12 cellular contexts compared by ENCODE assay signal in genomic region chr11:63872833-63873201, GRCh38. TPM values are rescaled to one million over a fixed set of nuclear protein-coding genes. Genes with fewer than 3 reads are reported as not detected.
DNase-seq lines count a peak whose midpoint lies in the region; ATAC-seq and TF ChIP-seq lines count a peak whose summit lies in the region.
"Had no signal": no experiment of that assay in that cellular context is flagged by ENCODE, and none has a peak within 500 bp of the region (broad histone marks: within the 10 kb centered on the region; RNA-seq: fewer than 3 reads in every experiment).

No MANE protein-coding gene starts in this region.

- CTCF ChIA-PET in activated CD4-positive, alpha-beta memory T cell treated with anti-CD3 and anti-CD28 coated beads for 36 hours (lab: Charles Lee) = interaction anchor here (1.0 to 2.2 kb wide), 2 partner anchors 36 to 73 kb away, joined by 4 to 8 read pairs; no protein-coding TSS in a partner anchor

- H3K9ac ChIP-seq in BLaER1 treated with 17β-estradiol and CSF1 and Interleukin-3, amounts not matched to agents 10 nM and 100 nM = peak overlapping the region in 6 of 11 experiments; percentile 6 to 72 (median 63); a peak in 7 of 22 replicates

- H3K27ac ChIP-seq in BLaER1 treated with 17β-estradiol and CSF1 and Interleukin-3, amounts not matched to agents 10 nM and 100 nM = peak overlapping the region in 9 of 11 experiments; percentile 9 to 84 (median 74); a peak in 15 of 22 replicates
- H3K27ac ChIP-seq in adrenal gland (peak overlapping the region; percentile 44 to 81 (median 73)), layer of hippocampus (ENCODE audit: low read depth, low read length) (peak overlapping the region; percentile 40), psoas muscle (peak overlapping the region; percentile 77)

- DNase-seq in adrenal gland (peak; percentile 43 to 74 (median 62)), psoas muscle (peak in 1 of 2 donors; percentile 60), HAP-1 (ENCODE audit: low spot score in 2 of 2) (no peak), AG20443 (ENCODE audit: low spot score) (no peak)
- DNase-seq in activated CD4-positive, alpha-beta memory T cell treated with anti-CD3 and anti-CD28 coated beads for 36 hours = no peak
- DNase-seq: activated T-cell treated with anti-CD3 and anti-CD28 coated beads, Interleukin-2, amount 50 U/mL, for 24 hours; central memory CD4-positive, alpha-beta T cell; MG63 had no signal

- intact Hi-C loops in adrenal gland (cut with DNase I) (no loop called here), psoas muscle (cut with DNase I) (loop anchor here (5.0 kb wide), 2 partner anchors 36 to 44 kb away; partner anchors contain the start of genes MARK2 (in 1 of the 2) and RCOR2 (in 1 of the 2))
- intact Hi-C loops in activated CD4-positive, alpha-beta memory T cell treated with anti-CD3 and anti-CD28 coated beads for 36 hours (cut with micrococcal nuclease) = no loop called here

- peaks cover 70 to 99% (median 97%) of the 10 kb centered on the region in 11 experiments for H4K20me1 ChIP-seq in BLaER1 treated with 17β-estradiol and CSF1 and Interleukin-3, amounts not matched to agents 10 nM and 100 nM

- peaks cover 15 to 52% (median 35%) of the 10 kb centered on the region in 11 experiments; a peak in 21 of 22 replicates for H3K36me3 ChIP-seq in BLaER1 treated with 17β-estradiol and CSF1 and Interleukin-3, amounts not matched to agents 10 nM and 100 nM
- H3K36me3 ChIP-seq in adrenal gland (replicated peaks in 1 of 2) = no peaks in the 10 kb centered on the region
- peaks cover 0 to 6% of the 10 kb centered on the region in 2 donors for H3K36me3 ChIP-seq in psoas muscle (ENCODE audit: insufficient read depth in 1 of 2, low read depth in 1 of 2)
- no peaks in the 10 kb centered on the region; the same call in 1 of the 2 replicates for H3K36me3 ChIP-seq in HAP-1 (replicated peaks)
- H3K36me3 ChIP-seq: ovary had no signal

- 36 to 57% (median 39%) methylated on average over 5 of the region's 5 CpGs; no CpG with 5 or more reads in 1 of the 4 donors for WGBS in adrenal gland, 4 donors
- WGBS in psoas muscle, 3 donors = 27 to 55% (median 38%) methylated on average over 5 of the region's 5 CpGs

- no peaks in the 10 kb centered on the region for H3K27me3 Mint-ChIP-seq in activated CD4-positive, alpha-beta memory T cell treated with anti-CD3 and anti-CD28 coated beads for 36 hours
- H3K27me3 Mint-ChIP-seq: activated T-cell treated with anti-CD3 and anti-CD28 coated beads, Interleukin-2, amount 50 U/mL, for 24 hours had no signal

- no peak overlapping the region for H3K27ac Mint-ChIP-seq in activated CD4-positive, alpha-beta memory T cell treated with anti-CD3 and anti-CD28 coated beads for 36 hours

- H3K9me3 Mint-ChIP-seq in activated CD4-positive, alpha-beta memory T cell treated with anti-CD3 and anti-CD28 coated beads for 36 hours = no peaks in the 10 kb centered on the region
- H3K9me3 Mint-ChIP-seq: activated T-cell treated with anti-CD3 and anti-CD28 coated beads, Interleukin-2, amount 50 U/mL, for 24 hours had no signal

- H3K4me1 ChIP-seq in BLaER1 treated with 17β-estradiol and CSF1 and Interleukin-3, amounts not matched to agents 10 nM and 100 nM = peaks cover 66 to 90% (median 79%) of the 10 kb centered on the region in 10 experiments
- peaks cover 46 to 67% of the 10 kb centered on the region in 2 donors for H3K4me1 ChIP-seq in adrenal gland (replicated peaks in 1 of 2)
- peaks cover 53% of the 10 kb centered on the region for H3K4me1 ChIP-seq in psoas muscle
- H3K4me1 ChIP-seq in HAP-1 = no peaks in the 10 kb centered on the region; the same call in 1 of the 2 replicates

- H3K4me1 Mint-ChIP-seq in activated CD4-positive, alpha-beta memory T cell treated with anti-CD3 and anti-CD28 coated beads for 36 hours (ENCODE audit: low read depth) = peaks cover 65% of the 10 kb centered on the region

- H3K9me3 ChIP-seq in BLaER1 treated with 17β-estradiol and CSF1 and Interleukin-3, amounts not matched to agents 10 nM and 100 nM (replicated peaks in 1 of 11) = no peaks in the 10 kb centered on the region
- H3K9me3 ChIP-seq in adrenal gland (replicated peaks in 1 of 3) (no peaks in the 10 kb centered on the region), psoas muscle (no peaks in the 10 kb centered on the region), HAP-1 (no peaks in the 10 kb centered on the region)
- H3K9me3 ChIP-seq: MG63, ovary had no signal

- POLR2A ChIA-PET in activated CD4-positive, alpha-beta memory T cell treated with anti-CD3 and anti-CD28 coated beads for 36 hours (lab: Charles Lee) = no interaction called here

- H3K36me3 Mint-ChIP-seq in activated CD4-positive, alpha-beta memory T cell treated with anti-CD3 and anti-CD28 coated beads for 36 hours = peaks cover 11% of the 10 kb centered on the region

- ATAC-seq in psoas muscle = peak in 3 of 4 donors; percentile 46 to 55 (median 52)
- no peak for ATAC-seq in HG02973 (IDR thresholded peaks at IDR 0.05; ENCODE audit: unreplicated experiment)

- peak overlapping the region in 2 of 10 experiments; percentile 51 to 63; a peak in 2 of 20 replicates for H3K4me3 ChIP-seq in BLaER1 treated with 17β-estradiol and CSF1 and Interleukin-3, amounts not matched to agents 10 nM and 100 nM
- H3K4me3 ChIP-seq in adrenal gland (peak overlapping the region in 1 of 4 donors; percentile 1), psoas muscle (no peak overlapping the region), HAP-1 (no peak overlapping the region)
- H3K4me3 ChIP-seq: MG63, ovary had no signal

- H3K27me3 ChIP-seq in BLaER1 treated with 17β-estradiol and CSF1 and Interleukin-3, amounts not matched to agents 10 nM and 100 nM = no peaks in the 10 kb centered on the region
- H3K27me3 ChIP-seq in adrenal gland = no peaks in the 10 kb centered on the region
- no peaks in the 10 kb centered on the region for H3K27me3 ChIP-seq in layer of hippocampus (ENCODE audit: control insufficient read depth, insufficient read depth, low read length)
- no peaks in the 10 kb centered on the region for H3K27me3 ChIP-seq in psoas muscle (ENCODE audit: insufficient read depth in 3 of 3, low read length in 2 of 3)
- H3K27me3 ChIP-seq in HAP-1 (ENCODE audit: low read depth) = no peaks in the 10 kb centered on the region
- H3K27me3 ChIP-seq: MG63, ovary had no signal

- no peak for TF ChIP-seq CTCF in adrenal gland (IDR thresholded peaks at IDR 0.05)
- no peak for TF ChIP-seq CTCF in psoas muscle (IDR thresholded peaks at IDR 0.05)

- H3K4me2 ChIP-seq in BLaER1 treated with 17β-estradiol and CSF1 and Interleukin-3, amounts not matched to agents 10 nM and 100 nM = peak overlapping the region; percentile 70 to 99 (median 94); a peak in 21 of 22 replicates

- TF ChIP-seq POLR2A in adrenal gland (IDR thresholded peaks at IDR 0.05) = no peak

- in situ Hi-C loops in HAP-1 (cut with MboI; ENCODE audit: low sequenced_read_pairs) = no loop called here

- no peak overlapping the region for H3K4me3 Mint-ChIP-seq in activated CD4-positive, alpha-beta memory T cell treated with anti-CD3 and anti-CD28 coated beads for 36 hours
- H3K4me3 Mint-ChIP-seq: activated T-cell treated with anti-CD3 and anti-CD28 coated beads, Interleukin-2, amount 50 U/mL, for 24 hours had no signal

RNA-seq across cellular contexts. Expression of gene MARK2, which starts 33.9 kb away (rescaled TPM):
- total RNA-seq in adrenal gland = 10 to 100 TPM; 27.0 to 39.7 (median 36.2) TPM
- polyA plus RNA-seq in adrenal gland = 10 to 100 TPM in 2 of 3 donors, 1 to 10 TPM in 1; 7.3 to 24.4 (median 15.2) TPM
- 10 to 100 TPM; 21.7 to 24.9 (median 22.9) TPM for total RNA-seq in psoas muscle
- 10 to 100 TPM; 11.7 to 24.7 (median 12.7) TPM for polyA plus RNA-seq in psoas muscle
- 10 to 100 TPM; 20.0 to 29.0 TPM for total RNA-seq in activated CD4-positive, alpha-beta memory T cell treated with anti-CD3 and anti-CD28 coated beads for 36 hours

RNA-seq across cellular contexts. Expression of gene RCOR2, which starts 44.1 kb away (rescaled TPM):
- total RNA-seq in adrenal gland (1 to 10 TPM in 5 of 8 donors, under 1 TPM in 1, not detected in 2; 0.52 to 1.8 (median 1.2) TPM), psoas muscle (1 to 10 TPM in 1 of 4 donors, under 1 TPM in 3; 0.25 to 2.1 (median 0.47) TPM)
- polyA plus RNA-seq in adrenal gland (1 to 10 TPM in 1 of 3 donors, under 1 TPM in 2; 0.33 to 4.5 (median 0.64) TPM), psoas muscle (under 1 TPM; 0.07 to 0.91 (median 0.77) TPM)
- total RNA-seq in activated CD4-positive, alpha-beta memory T cell treated with anti-CD3 and anti-CD28 coated beads for 36 hours = under 1 TPM; 0.21 to 0.27 TPM

RNA-seq across cellular contexts. Expression of gene SPINDOC, which starts 59.6 kb away (rescaled TPM):
- total RNA-seq in adrenal gland (10 to 100 TPM in 7 of 8 donors, 1 to 10 TPM in 1; 9.3 to 13.9 (median 10.9) TPM), psoas muscle (1 to 10 TPM; 3.8 to 8.8 (median 6.9) TPM)
- polyA plus RNA-seq in adrenal gland (10 to 100 TPM in 1 of 3 donors, 1 to 10 TPM in 2; 4.5 to 19.2 (median 9.8) TPM), psoas muscle (1 to 10 TPM; 2.7 to 4.7 (median 4.6) TPM)
- total RNA-seq in activated CD4-positive, alpha-beta memory T cell treated with anti-CD3 and anti-CD28 coated beads for 36 hours = 10 to 100 TPM; 27.9 to 29.3 TPM

Comparison
In these comparisons a context has a peak if more than half of its experiments do, and no peak if none do; other contexts are left out.
1. DNase-seq: peak in adrenal gland (7 of 7); none in HAP-1 (0 of 2), AG20443 (single experiment) and activated CD4-positive, alpha-beta memory T cell treated with anti-CD3 and anti-CD28 coated beads for 36 hours (single experiment).
2. intact Hi-C loops: an anchor here in psoas muscle (5.0 kb wide); none called in adrenal gland and activated CD4-positive, alpha-beta memory T cell treated with anti-CD3 and anti-CD28 coated beads for 36 hours.
3. Peak in every context shown above with its lines, with median percentiles within 50 percentile points of each other: H3K27ac ChIP-seq.